In genomic region chr4:16909245-16909644, GRCh38 we compare ENCODE assay signal across 1 cellular context.
TF ChIP-seq lines count a peak whose summit lies in the region.

No MANE protein-coding gene starts in this region.

TF ChIP-seq in H1, 55 proteins besides CTCF, POLR2A, EP300 and RAD21:
- TF ChIP-seq SIRT6 (IDR thresholded peaks at IDR 0.05; ENCODE audit: low read length) (no peak), ATF3 (IDR thresholded peaks at IDR 0.05; ENCODE audit: insufficient read depth, low read depth, low read length) (no peak), NRF1 (IDR thresholded peaks at IDR 0.05; ENCODE audit: low read depth, low read length) (no peak), YY1 (IDR thresholded peaks at IDR 0.05; ENCODE audit: low read depth, low read length) (no peak), MAX (IDR thresholded peaks at IDR 0.05) (peak; percentile 47; the same call in 1 of the 2 replicates), E2F6 (IDR thresholded peaks at IDR 0.05) (peak; percentile 58), SIN3A (conservative IDR thresholded peaks at IDR 0.05 in 1 of 2, IDR thresholded peaks at IDR 0.05 in 1 of 2; ENCODE audit: low read depth in 1 of 2, low read length in 2 of 2) (0 out of 4 replicates have a peak, but pooled peaks of 1 of the 2 experiments have one; percentile 10), FOSL1 (IDR thresholded peaks at IDR 0.05; ENCODE audit: insufficient read depth, low read depth, low read length) (no peak), PHF8 (conservative IDR thresholded peaks at IDR 0.05; ENCODE audit: low read depth, low read length) (no peak)
